Comparison of ENCODE assay signal across 1 cellular context in genomic region chr10:32411797-32412498, GRCh38.
TF ChIP-seq lines count a peak whose summit lies in the region.

No MANE protein-coding gene starts in this region.

TF ChIP-seq in endothelial cell of umbilical vein, 7 proteins besides CTCF, POLR2A, EP300 and RAD21 (continued from another document):
- TF ChIP-seq JUN (IDR thresholded peaks at IDR 0.05; ENCODE audit: borderline replicate concordance, insufficient read depth, insufficient read length, low read depth) = peak; percentile 73
- no peak for TF ChIP-seq MYC (IDR thresholded peaks at IDR 0.05; ENCODE audit: low read depth, low read length)
- no peak for TF ChIP-seq MAX (IDR thresholded peaks at IDR 0.05; ENCODE audit: insufficient read depth, insufficient read length)
- TF ChIP-seq GATA2 (IDR thresholded peaks at IDR 0.05; ENCODE audit: insufficient read depth, insufficient read length, low read depth, low read length) = peak; percentile 8
- no peak for TF ChIP-seq EZH2 (IDR thresholded peaks at IDR 0.05; ENCODE audit: borderline replicate concordance, low read depth, low read length, severe bottlenecking)
- no peak for TF ChIP-seq FOS (IDR thresholded peaks at IDR 0.05; ENCODE audit: borderline replicate concordance, insufficient read depth, low read length)
